In genomic region chr20:32625996-32626395, GRCh38 we compare ENCODE assay signal across 1 cellular context.
TF ChIP-seq lines count a peak whose summit lies in the region.

No MANE protein-coding gene starts in this region.

TF ChIP-seq in HepG2, 621 proteins besides CTCF, POLR2A, EP300 and RAD21:
- TF ChIP-seq ZFP62 (CRISPR knock-in tag; IDR thresholded peaks at IDR 0.05) = no peak
- TF ChIP-seq, protein P1, sequence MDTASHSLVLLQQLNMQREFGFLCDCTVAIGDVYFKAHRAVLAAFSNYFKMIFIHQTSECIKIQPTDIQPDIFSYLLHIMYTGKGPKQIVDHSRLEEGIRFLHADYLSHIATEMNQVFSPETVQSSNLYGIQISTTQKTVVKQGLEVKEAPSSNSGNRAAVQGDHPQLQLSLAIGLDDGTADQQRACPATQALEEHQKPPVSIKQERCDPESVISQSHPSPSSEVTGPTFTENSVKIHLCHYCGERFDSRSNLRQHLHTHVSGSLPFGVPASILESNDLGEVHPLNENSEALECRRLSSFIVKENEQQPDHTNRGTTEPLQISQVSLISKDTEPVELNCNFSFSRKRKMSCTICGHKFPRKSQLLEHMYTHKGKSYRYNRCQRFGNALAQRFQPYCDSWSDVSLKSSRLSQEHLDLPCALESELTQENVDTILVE (CRISPR knock-in tag; IDR thresholded peaks at IDR 0.05) = no peak
- TF ChIP-seq TSC22D2 (CRISPR knock-in tag; IDR thresholded peaks at IDR 0.05; ENCODE audit: borderline replicate concordance) = no peak
- no peak for TF ChIP-seq FOXP1 (IDR thresholded peaks at IDR 0.05)
- no peak for TF ChIP-seq FOXP1 (CRISPR knock-in tag; IDR thresholded peaks at IDR 0.05)
- peak; percentile 26; the same call in 1 of the 2 replicates for TF ChIP-seq ZNF350 (CRISPR knock-in tag; IDR thresholded peaks at IDR 0.05; ENCODE audit: borderline replicate concordance, low read depth)
- no peak for TF ChIP-seq IKZF4 (CRISPR knock-in tag; IDR thresholded peaks at IDR 0.05; ENCODE audit: borderline replicate concordance, low read depth, not compliant biosample characterization)
- no peak for TF ChIP-seq ZNF10 (CRISPR knock-in tag; IDR thresholded peaks at IDR 0.05; ENCODE audit: borderline replicate concordance, low read depth)
- TF ChIP-seq ZBTB38 (CRISPR knock-in tag; IDR thresholded peaks at IDR 0.05) = no peak
- TF ChIP-seq HIVEP1 (CRISPR knock-in tag; IDR thresholded peaks at IDR 0.05) = 0 out of 2 replicates have a peak, but pooled peaks have one; percentile 47
